Comparison of ENCODE assay signal across 8 cellular contexts in the genomic region with DNA sequence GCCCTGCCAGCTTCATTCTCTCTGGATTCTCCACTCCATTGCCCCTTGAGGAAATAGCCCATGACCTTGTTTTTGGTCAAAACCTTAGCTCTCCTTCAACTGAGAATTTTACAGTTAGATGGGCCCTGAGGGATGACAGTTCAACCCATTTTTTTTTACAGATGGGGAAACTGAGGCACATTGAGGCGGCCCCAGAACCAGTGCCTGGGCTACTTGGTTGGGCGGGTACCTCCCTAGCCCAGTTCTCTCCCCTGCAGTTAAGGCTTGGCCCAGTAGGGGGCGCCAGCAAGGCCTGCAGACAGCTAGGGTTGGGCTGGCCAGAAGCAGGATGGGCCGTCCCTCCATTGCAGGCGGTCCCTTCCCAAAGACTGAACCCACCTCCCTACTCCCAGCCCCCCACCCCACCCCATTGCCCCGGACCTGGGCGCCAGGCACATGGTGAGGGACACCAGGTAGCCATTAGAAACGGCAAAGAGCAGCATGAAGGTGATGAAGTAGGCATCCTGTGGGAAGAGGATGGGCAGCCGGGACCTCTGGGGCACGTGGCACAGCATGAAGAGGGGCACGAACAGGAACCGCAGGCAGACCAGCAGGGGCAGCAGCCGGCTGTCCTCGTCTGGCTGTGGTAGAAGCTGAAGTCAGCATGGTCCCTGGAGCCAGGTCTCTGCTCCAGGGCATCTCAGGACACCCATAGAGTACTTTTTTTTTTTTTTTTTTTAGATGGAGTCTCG. TPM values are rescaled to one million over a fixed set of nuclear protein-coding genes. Genes with fewer than 3 reads are reported as not detected.
DNase-seq lines count a peak whose midpoint lies in the region; ATAC-seq and TF ChIP-seq lines count a peak whose summit lies in the region.

No MANE protein-coding gene starts in this region.

- H3K36me3 ChIP-seq in MG63: no peaks in the 10 kb centered on the region

- TF ChIP-seq CTCF in GM12872 (IDR thresholded peaks at IDR 0.05; ENCODE audit: insufficient read depth, low read depth, low read length) (peak; percentile 93), fibroblast of pulmonary artery (IDR thresholded peaks at IDR 0.05; ENCODE audit: low read length, missing control alignments) (peak; percentile 58)

- no peaks in the 10 kb centered on the region for H3K9me3 ChIP-seq in MG63

- DNase-seq in NCI-H1694 treated with DMSO at 0.1 percent for 48 hours (lab: John Stamatoyannopoulos, UW): peak; percentile 9
- peak; percentile 62 for DNase-seq in activated T-cell treated with anti-CD3 and anti-CD28 coated beads for 24 hours (ENCODE audit: low read depth)
- peak; percentile 23 for DNase-seq in fibroblast of pulmonary artery (ENCODE audit: low read depth)
- DNase-seq in stimulated activated CD4-positive, alpha-beta T cell treated with anti-CD3 and anti-CD28 coated beads, Interleukin-12 subunit alpha, Interleukin-12 subunit beta, amount 100 ng/mL, for 24 hours (ENCODE audit: low read depth in 2 of 2): peak; percentile 43 to 80
- no peak for DNase-seq in SHP77 treated with DMSO at 0.1 percent for 48 hours (lab: John Stamatoyannopoulos, UW)
- DNase-seq in MG63: no peak

- ATAC-seq in HG02973 (IDR thresholded peaks at IDR 0.05; ENCODE audit: unreplicated experiment): no peak

- H3K4me3 ChIP-seq in fibroblast of pulmonary artery (replicated peaks; ENCODE audit: low read depth, low read length) (no peak overlapping the region), MG63 (no peak overlapping the region)

- H3K27me3 ChIP-seq in MG63: no peaks in the 10 kb centered on the region

RNA-seq across cellular contexts. Expression of a gene that starts 7.6 kb away (rescaled TPM):
- total RNA-seq in MG63 (2014; rRNA removed; shearing (Covaris generic); ENCODE audit: low replicate concordance): not detected in 2 replicates

RNA-seq across cellular contexts. Expression of a gene that starts 16.5 kb away (rescaled TPM):
- 26.6 and 34.6 TPM in 2 replicates for total RNA-seq in MG63 (2014; rRNA removed; shearing (Covaris generic); ENCODE audit: low replicate concordance)

RNA-seq across cellular contexts. Expression of a gene that starts 19.1 kb away (rescaled TPM):
- 119 TPM in 2 replicates for total RNA-seq in MG63 (2014; rRNA removed; shearing (Covaris generic); ENCODE audit: low replicate concordance)

RNA-seq across cellular contexts. Expression of a gene that starts 27.7 kb away (rescaled TPM):
- total RNA-seq in MG63 (2014; rRNA removed; shearing (Covaris generic); ENCODE audit: low replicate concordance): 45.3 and 65.7 TPM in 2 replicates

RNA-seq across cellular contexts. Expression of a gene that starts 47.1 kb away (rescaled TPM):
- total RNA-seq in MG63 (2014; rRNA removed; shearing (Covaris generic); ENCODE audit: low replicate concordance): not detected in 2 replicates

Comparison
In these comparisons a context has a peak if more than half of its experiments do, and no peak if none do; other contexts are left out.
1. DNase-seq: peak in NCI-H1694 treated with DMSO at 0.1 percent for 48 hours (single experiment), activated T-cell treated with anti-CD3 and anti-CD28 coated beads for 24 hours (single experiment), fibroblast of pulmonary artery (single experiment) and stimulated activated CD4-positive, alpha-beta T cell treated with anti-CD3 and anti-CD28 coated beads, Interleukin-12 subunit alpha, Interleukin-12 subunit beta, amount 100 ng/mL, for 24 hours (2 of 2); none in SHP77 treated with DMSO at 0.1 percent for 48 hours (single experiment) and MG63 (single experiment).